17 cellular contexts compared by ENCODE assay signal in genomic region chr3:133965033-133965570, GRCh38.
DNase-seq lines count a peak whose midpoint lies in the region; ATAC-seq and TF ChIP-seq lines count a peak whose summit lies in the region.
"Had no signal": no experiment of that assay in that cellular context is flagged by ENCODE, and none has a peak within 500 bp of the region (broad histone marks: within the 10 kb centered on the region; RNA-seq: fewer than 3 reads in every experiment).

No MANE protein-coding gene starts in this region.

- in situ Hi-C loops in GM23248 (cut with MboI) = no loop called here

- H3K4me2 ChIP-seq in GM23248 (ENCODE audit: unreplicated experiment) = peak overlapping the region; percentile 56

- H3K4me3 Mint-ChIP-seq in mesothelial cell of epicardium = no peak overlapping the region
- H3K4me3 Mint-ChIP-seq: activated CD4-positive, alpha-beta T cell treated with anti-CD3 and anti-CD28 coated beads for 36 hours; activated T-helper 1 cell treated with anti-CD3 and anti-CD28 coated beads, Interleukin-12 subunit alpha, Interleukin-12 subunit beta, Interleukin-2, Interleukin-4 antibody, amounts not matched to agents 30 ng/mL and 10 ng/mL and 1 ng/mL, durations not matched to agents 14 hours and 24 hours and 36 hours; brain had no signal

- intact Hi-C loops in breast epithelium (cut with DNase I; ENCODE audit: low total_unique reads) = no loop called here

- H3K36me3 ChIP-seq in GM23248 (ENCODE audit: low read depth) = no peaks in the 10 kb centered on the region
- H3K36me3 ChIP-seq in breast epithelium = no peaks in the 10 kb centered on the region

- ATAC-seq in GM21390 (IDR thresholded peaks at IDR 0.05; ENCODE audit: unreplicated experiment) (no peak), GM18870 (IDR thresholded peaks at IDR 0.05; ENCODE audit: unreplicated experiment) (no peak)
- ATAC-seq: activated CD4-positive, alpha-beta T cell treated with anti-CD3 and anti-CD28 coated beads for 36 hours; activated naive CD4-positive, alpha-beta T cell treated with anti-CD3 and anti-CD28 coated beads, Interleukin-2, amount 50 U/mL, for 72 hours had no signal

- H3K9ac ChIP-seq in GM23248 = no peak overlapping the region

- no peaks in the 10 kb centered on the region for H3K9me2 ChIP-seq in GM23248 (ENCODE audit: insufficient read depth)

- no peaks in the 10 kb centered on the region for H3K27me3 Mint-ChIP-seq in mesothelial cell of epicardium (ENCODE audit: low read depth)
- H3K27me3 Mint-ChIP-seq: activated CD4-positive, alpha-beta T cell treated with anti-CD3 and anti-CD28 coated beads for 36 hours had no signal

- peak overlapping the region; percentile 77 for H2AFZ ChIP-seq in GM23248

- DNase-seq in AG10803 (ENCODE audit: low read depth) (peak; percentile 75), GM23248 (peak; percentile 81), NCI-H446 treated with DMSO at 0.1 percent for 48 hours (lab: John Stamatoyannopoulos, UW) (peak; percentile 43), left kidney (ENCODE audit: low read depth, low spot score) (peak; percentile 12), breast epithelium (ENCODE audit: low spot score in 2 of 2) (no peak), mesothelial cell of epicardium (ENCODE audit: low spot score in 2 of 2, unreplicated experiment in 2 of 2) (no peak)
- DNase-seq: activated CD4-positive, alpha-beta T cell treated with anti-CD3 and anti-CD28 coated beads for 36 hours; NCI-H187; NCI-H524 treated with DMSO at 0.1 percent for 48 hours; Right ventricle myocardium superior; SW 1271 had no signal

- peaks cover 3% of the 10 kb centered on the region for H3K9me3 Mint-ChIP-seq in mesothelial cell of epicardium
- H3K9me3 Mint-ChIP-seq: activated naive CD4-positive, alpha-beta T cell treated with anti-CD3 and anti-CD28 coated beads, Interleukin-2, amount 50 U/mL, for 72 hours; activated T-helper 1 cell treated with anti-CD3 and anti-CD28 coated beads, Interleukin-12 subunit alpha, Interleukin-12 subunit beta, Interleukin-2, Interleukin-4 antibody, amounts not matched to agents 30 ng/mL and 10 ng/mL and 1 ng/mL, durations not matched to agents 14 hours and 24 hours and 36 hours had no signal

- H3K4me1 Mint-ChIP-seq in mesothelial cell of epicardium = peaks cover 35% of the 10 kb centered on the region
- H3K4me1 Mint-ChIP-seq: activated CD4-positive, alpha-beta T cell treated with anti-CD3 and anti-CD28 coated beads for 36 hours; brain had no signal

- H3F3A ChIP-seq in GM23248 (ENCODE audit: insufficient read depth) = no peaks in the 10 kb centered on the region; the same call in none of the 2 replicates

- 10 to 11% methylated on average over 12 of the region's 12 CpGs for WGBS in GM23248 (ENCODE audit: low coverage in 1 of 2, low lambda C conversion rate in 2 of 2, missing lambda C conversion rate in 2 of 2), 2 experiments

- H3K9me3 ChIP-seq in GM23248 (ENCODE audit: low read depth) = no peaks in the 10 kb centered on the region
- no peaks in the 10 kb centered on the region for H3K9me3 ChIP-seq in breast epithelium

- TF ChIP-seq CTCF in AG10803 (conservative IDR thresholded peaks at IDR 0.05; ENCODE audit: low read length) = no peak
- TF ChIP-seq CTCF in breast epithelium (IDR thresholded peaks at IDR 0.05) = no peak
- TF ChIP-seq CTCF in mesothelial cell of epicardium (IDR thresholded peaks at IDR 0.05; ENCODE audit: unreplicated experiment) = no peak

- no peaks in the 10 kb centered on the region for H4K20me1 ChIP-seq in GM23248 (ENCODE audit: insufficient read depth)

- H3K27ac Mint-ChIP-seq in mesothelial cell of epicardium = no peak overlapping the region
- H3K27ac Mint-ChIP-seq: activated CD4-positive, alpha-beta T cell treated with anti-CD3 and anti-CD28 coated beads for 36 hours; activated naive CD4-positive, alpha-beta T cell treated with anti-CD3 and anti-CD28 coated beads, Interleukin-2, amount 50 U/mL, for 72 hours; activated T-helper 1 cell treated with anti-CD3 and anti-CD28 coated beads, Interleukin-12 subunit alpha, Interleukin-12 subunit beta, Interleukin-2, Interleukin-4 antibody, amounts not matched to agents 30 ng/mL and 10 ng/mL and 1 ng/mL, durations not matched to agents 14 hours and 24 hours and 36 hours had no signal

- TF ChIP-seq POLR2A in breast epithelium (IDR thresholded peaks at IDR 0.05) = no peak

- no peaks in the 10 kb centered on the region for H3K79me2 ChIP-seq in GM23248 (ENCODE audit: insufficient read depth)

- H3K27ac ChIP-seq in GM23248 (no peak overlapping the region), breast epithelium (peak overlapping the region in 1 of 2 donors; percentile 25)
- H3K27ac ChIP-seq: epithelial cell of prostate had no signal

- no peak overlapping the region for H3K4me3 ChIP-seq in AG10803 (ENCODE audit: low read length)
- H3K4me3 ChIP-seq in GM23248 = no peak overlapping the region
- H3K4me3 ChIP-seq in breast epithelium = no peak overlapping the region

- no peaks in the 10 kb centered on the region for H3K36me3 Mint-ChIP-seq in mesothelial cell of epicardium
- H3K36me3 Mint-ChIP-seq: activated naive CD4-positive, alpha-beta T cell treated with anti-CD3 and anti-CD28 coated beads, Interleukin-2, amount 50 U/mL, for 72 hours; brain had no signal

- H3K27me3 ChIP-seq in GM23248 (replicated peaks; ENCODE audit: insufficient read depth) (no peaks in the 10 kb centered on the region), breast epithelium (no peaks in the 10 kb centered on the region)

- H3K4me1 ChIP-seq in GM23248 (ENCODE audit: insufficient read depth) = peaks cover 32% of the 10 kb centered on the region
- no peaks in the 10 kb centered on the region for H3K4me1 ChIP-seq in breast epithelium

Comparison
In these comparisons a context has a peak if more than half of its experiments do, and no peak if none do; other contexts are left out.
1. DNase-seq: peak in AG10803 (single experiment), GM23248 (single experiment), NCI-H446 treated with DMSO at 0.1 percent for 48 hours (single experiment) and left kidney (single experiment); none in breast epithelium (0 of 2) and mesothelial cell of epicardium (0 of 2).